ENCODE assay signal across 23 cellular contexts in the genomic region with DNA sequence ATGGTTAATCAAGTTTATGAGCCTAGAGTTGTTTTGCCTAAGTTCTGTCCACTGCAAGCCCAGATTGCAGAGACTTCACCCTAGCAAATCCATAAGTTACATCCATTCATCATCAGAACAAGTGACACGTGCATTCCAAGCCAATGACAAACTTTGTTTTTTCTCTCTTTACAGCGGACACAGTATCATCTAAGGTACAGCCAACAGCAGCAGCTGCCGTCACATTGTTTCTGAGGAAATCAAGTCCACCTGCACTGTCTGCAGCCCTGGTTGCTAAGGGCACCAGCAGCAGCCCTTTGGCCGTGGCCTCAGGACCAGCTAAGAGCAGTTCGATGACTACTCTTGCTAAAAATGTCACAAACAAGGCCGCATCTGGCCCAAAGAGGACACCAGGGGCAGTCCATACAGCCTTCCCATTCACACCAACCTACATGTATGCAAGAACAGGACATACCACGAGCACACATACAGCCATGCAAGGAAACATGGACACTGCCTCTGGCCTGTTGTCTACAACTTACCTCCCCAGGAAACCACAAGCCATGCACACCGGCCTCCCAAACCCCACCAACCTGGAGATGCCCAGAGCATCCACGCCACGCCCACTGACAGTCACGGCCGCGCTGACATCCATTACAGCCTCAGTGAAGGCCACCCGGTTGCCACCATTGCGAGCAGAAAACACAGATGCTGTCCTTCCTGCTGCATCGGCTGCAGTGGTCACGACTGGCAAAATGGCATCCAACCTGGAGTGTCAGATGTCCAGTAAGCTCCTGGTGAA.
"Had no signal": no experiment of that assay in that cellular context is flagged by ENCODE, and none has a peak within 500 bp of the region (broad histone marks: within the 10 kb centered on the region; RNA-seq: fewer than 3 reads in every experiment).

No MANE protein-coding gene starts in this region.

- H3K27me3 ChIP-seq: body of pancreas, cardiac muscle cell, foreskin keratinocyte, ovary, right atrium auricular region, thyroid gland had no signal

- H3K4me1 ChIP-seq: body of pancreas, lower lobe of right lung, psoas muscle, right atrium auricular region, thyroid gland had no signal

- H3K4me3 ChIP-seq: body of pancreas, cardiac muscle cell, lower lobe of right lung, ovary, psoas muscle, right atrium auricular region, skin epidermis, thyroid gland had no signal

- H3K27ac Mint-ChIP-seq: activated CD8-positive, alpha-beta T cell treated with anti-CD3 and anti-CD28 coated beads, Interleukin-2, amount 10 ng/mL, durations not matched to agents 7 days and 5 days; activated naive CD8-positive, alpha-beta T cell treated with anti-CD3 and anti-CD28 coated beads, Interleukin-2, amount 50 U/mL, for 24 hours; activated T-helper 1 cell treated with anti-CD3 and anti-CD28 coated beads, Interleukin-12 subunit alpha, Interleukin-12 subunit beta, Interleukin-2, Interleukin-4 antibody, amounts not matched to agents 30 ng/mL and 10 ng/mL and 1 ng/mL, durations not matched to agents 14 hours and 24 hours and 36 hours; naive thymus-derived CD4-positive, alpha-beta T cell; stimulated activated naive CD8-positive, alpha-beta T cell treated with anti-CD3 and anti-CD28 coated beads, Interleukin-15, Interleukin-2, amounts not matched to agents 100 ng/mL and 50 ng/mL, for 24 hours had no signal

- H3K36me3 ChIP-seq: cardiac muscle cell, lower lobe of right lung, ovary, right atrium auricular region, thyroid gland had no signal

- H3K36me3 Mint-ChIP-seq: naive thymus-derived CD4-positive, alpha-beta T cell had no signal

- DNase-seq: activated CD4-positive, alpha-beta T cell treated with anti-CD3 and anti-CD28 coated beads for 1 hour; activated CD4-positive, alpha-beta T cell treated with anti-CD3 and anti-CD28 coated beads, Interleukin-2, amount 50 U/mL, for 1 hour; activated CD8-positive, alpha-beta T cell treated with anti-CD3 and anti-CD28 coated beads, Interleukin-2, amount 10 ng/mL, durations not matched to agents 7 days and 5 days; activated gamma-delta T cell; activated naive CD4-positive, alpha-beta T cell treated with anti-CD3 and anti-CD28 coated beads, Interleukin-2, amount 50 U/mL, for 16 hours; activated naive CD8-positive, alpha-beta T cell treated with anti-CD3 and anti-CD28 coated beads, Interleukin-2, amount 50 U/mL, for 24 hours; body of pancreas; cortex of kidney; lower lobe of right lung; naive thymus-derived CD4-positive, alpha-beta T cell; ovary; psoas muscle; stimulated activated CD4-positive, alpha-beta T cell treated with anti-CD3 and anti-CD28 coated beads, Interleukin-1b, Interleukin-23, amount 100 ng/mL, for 48 hours; substantia nigra; thyroid gland had no signal

- H3K9me3 Mint-ChIP-seq: activated naive CD8-positive, alpha-beta T cell treated with anti-CD3 and anti-CD28 coated beads, Interleukin-2, amount 50 U/mL, for 24 hours; activated T-helper 1 cell treated with anti-CD3 and anti-CD28 coated beads, Interleukin-12 subunit alpha, Interleukin-12 subunit beta, Interleukin-2, Interleukin-4 antibody, amounts not matched to agents 30 ng/mL and 10 ng/mL and 1 ng/mL, durations not matched to agents 14 hours and 24 hours and 36 hours; naive thymus-derived CD4-positive, alpha-beta T cell; neural crest cell; stimulated activated naive CD8-positive, alpha-beta T cell treated with anti-CD3 and anti-CD28 coated beads, Interleukin-15, Interleukin-2, amounts not matched to agents 100 ng/mL and 50 ng/mL, for 24 hours had no signal

- ATAC-seq: activated CD8-positive, alpha-beta T cell treated with anti-CD3 and anti-CD28 coated beads, Interleukin-2, amount 10 ng/mL, durations not matched to agents 7 days and 5 days; activated naive CD8-positive, alpha-beta T cell treated with anti-CD3 and anti-CD28 coated beads, Interleukin-2, amount 50 U/mL, for 24 hours; body of pancreas; foreskin keratinocyte; left lobe of liver; lower lobe of right lung; naive thymus-derived CD4-positive, alpha-beta T cell; psoas muscle had no signal

- H3K9me3 ChIP-seq: body of pancreas, lower lobe of right lung, ovary, psoas muscle, right atrium auricular region, thyroid gland had no signal

- H3K4me1 Mint-ChIP-seq: activated naive CD8-positive, alpha-beta T cell treated with anti-CD3 and anti-CD28 coated beads, Interleukin-2, amount 50 U/mL, for 24 hours; neural crest cell had no signal

- H3K4me3 Mint-ChIP-seq: activated CD8-positive, alpha-beta T cell treated with anti-CD3 and anti-CD28 coated beads, Interleukin-2, amount 10 ng/mL, durations not matched to agents 7 days and 5 days; activated naive CD8-positive, alpha-beta T cell treated with anti-CD3 and anti-CD28 coated beads, Interleukin-2, amount 50 U/mL, for 24 hours; activated T-helper 1 cell treated with anti-CD3 and anti-CD28 coated beads, Interleukin-12 subunit alpha, Interleukin-12 subunit beta, Interleukin-2, Interleukin-4 antibody, amounts not matched to agents 30 ng/mL and 10 ng/mL and 1 ng/mL, durations not matched to agents 14 hours and 24 hours and 36 hours; naive thymus-derived CD4-positive, alpha-beta T cell; neural crest cell; stimulated activated naive CD8-positive, alpha-beta T cell treated with anti-CD3 and anti-CD28 coated beads, Interleukin-15, Interleukin-2, amounts not matched to agents 100 ng/mL and 50 ng/mL, for 24 hours had no signal

- H3K27ac ChIP-seq: body of pancreas, cardiac muscle cell, foreskin keratinocyte, lower lobe of right lung, ovary, psoas muscle, right atrium auricular region, skin epidermis, thyroid gland had no signal
